ENCODE assay signal across 14 cellular contexts in genomic region chr6:129590408-129591022, GRCh38.
DNase-seq lines count a peak whose midpoint lies in the region; ATAC-seq, FAIRE-seq and TF ChIP-seq lines count a peak whose summit lies in the region.
"Had no signal": no experiment of that assay in that cellular context is flagged by ENCODE, and none has a peak within 500 bp of the region (broad histone marks: within the 10 kb centered on the region; RNA-seq: fewer than 3 reads in every experiment).

No MANE protein-coding gene starts in this region.

- DNase-seq in AG04450 (ENCODE audit: low read depth, low spot score), result peak; percentile 90
- peak; percentile 96 for DNase-seq in HCEC 1CT
- DNase-seq in astrocyte of the cerebellum (ENCODE audit: low read depth), result peak; percentile 81
- DNase-seq in fibroblast of villous mesenchyme (ENCODE audit: low read depth), result peak; percentile 58
- no peak for DNase-seq in kidney
- no peak for DNase-seq in MM.1S
- no peak for DNase-seq in activated T-cell treated with anti-CD3 and anti-CD28 coated beads, Interleukin-2, amount 50 U/mL, for 24 hours
- DNase-seq: ACHN; activated T-cell treated with anti-CD3 and anti-CD28 coated beads, Interleukin-2, amount 50 U/mL, for 48 hours; foreskin melanocyte; NCI-H2171 treated with DMSO at 0.1 percent for 48 hours had no signal

- H3K9ac ChIP-seq in kidney (ENCODE audit: low read length in 2 of 2) (no peak overlapping the region), MM.1S (ENCODE audit: low read length) (no peak overlapping the region)

- H3K9me3 ChIP-seq in AG04450 (ENCODE audit: control insufficient read depth, insufficient read depth, low read length) (no peaks in the 10 kb centered on the region), kidney (ENCODE audit: control insufficient read depth in 1 of 2, low read length in 2 of 2) (no peaks in the 10 kb centered on the region), MM.1S (replicated peaks; ENCODE audit: insufficient read depth, low read length) (no peaks in the 10 kb centered on the region)

- no peak overlapping the region for H3K4me2 ChIP-seq in MM.1S (ENCODE audit: low read depth, low read length)

- H3K4me3 ChIP-seq in AG04450 (ENCODE audit: low read depth, low read length) (no peak overlapping the region), astrocyte of the cerebellum (ENCODE audit: low read depth, low read length) (no peak overlapping the region), fibroblast of villous mesenchyme (ENCODE audit: low read depth, low read length) (no peak overlapping the region), kidney (ENCODE audit: low read length in 2 of 2) (no peak overlapping the region), MM.1S (ENCODE audit: low read length) (no peak overlapping the region)

- H3K79me2 ChIP-seq in MM.1S (ENCODE audit: low read length), result no peaks in the 10 kb centered on the region

- peaks cover 6% of the 10 kb centered on the region for H3K9me3 Mint-ChIP-seq in activated T-cell treated with anti-CD3 and anti-CD28 coated beads, Interleukin-2, amount 50 U/mL, for 24 hours

- no peak for ATAC-seq in GM19455 (IDR thresholded peaks at IDR 0.05; ENCODE audit: unreplicated experiment)

- H3K4me1 Mint-ChIP-seq in activated T-cell treated with anti-CD3 and anti-CD28 coated beads, Interleukin-2, amount 50 U/mL, for 24 hours (ENCODE audit: low read depth), result peaks cover 11% of the 10 kb centered on the region

- H3K4me1 ChIP-seq in kidney (ENCODE audit: control insufficient read depth in 1 of 2, insufficient read depth in 1 of 2, low read depth in 1 of 2, low read length in 2 of 2) (peaks cover 0 to 9% of the 10 kb centered on the region in 2 donors), MM.1S (ENCODE audit: low read length) (no peaks in the 10 kb centered on the region)

- no peaks in the 10 kb centered on the region for H4K20me1 ChIP-seq in MM.1S (ENCODE audit: insufficient read depth, low read length)

- no peak overlapping the region for H3K4me3 Mint-ChIP-seq in activated T-cell treated with anti-CD3 and anti-CD28 coated beads, Interleukin-2, amount 50 U/mL, for 24 hours
- H3K4me3 Mint-ChIP-seq: neural crest cell; stimulated activated naive CD8-positive, alpha-beta T cell treated with anti-CD3 and anti-CD28 coated beads, Interleukin-15, Interleukin-2, amounts not matched to agents 100 ng/mL and 50 ng/mL, for 24 hours had no signal

- no peak overlapping the region for H3K27ac ChIP-seq in AG04450 (ENCODE audit: low read depth, low read length)
- no peak overlapping the region for H3K27ac ChIP-seq in kidney (ENCODE audit: low read depth in 2 of 2, low read length in 2 of 2)
- H3K27ac ChIP-seq in MM.1S (ENCODE audit: low read length), result no peak overlapping the region

- no peaks in the 10 kb centered on the region for H3F3A ChIP-seq in MM.1S (ENCODE audit: insufficient read depth, low read length)

- no peaks in the 10 kb centered on the region for H3K27me3 Mint-ChIP-seq in activated T-cell treated with anti-CD3 and anti-CD28 coated beads, Interleukin-2, amount 50 U/mL, for 24 hours
- H3K27me3 Mint-ChIP-seq: stimulated activated naive CD8-positive, alpha-beta T cell treated with anti-CD3 and anti-CD28 coated beads, Interleukin-15, Interleukin-2, amounts not matched to agents 100 ng/mL and 50 ng/mL, for 24 hours had no signal

- no peak overlapping the region for H2AFZ ChIP-seq in MM.1S (ENCODE audit: low read length)

- POLR2A ChIA-PET in AG04450 (lab: Yijun Ruan, JAX), result interaction anchor here (0.6 to 1.0 kb wide), 2 partner anchors 89 to 100 kb away, joined by 3 read pairs; no protein-coding TSS in a partner anchor

- intact Hi-C loops in kidney (cut with DNase I), result loop anchor here (10.0 kb wide), 1 partner anchor 134 kb away; no protein-coding TSS in a partner anchor

- no peak overlapping the region for H3K27ac Mint-ChIP-seq in activated T-cell treated with anti-CD3 and anti-CD28 coated beads, Interleukin-2, amount 50 U/mL, for 24 hours
- H3K27ac Mint-ChIP-seq: stimulated activated naive CD8-positive, alpha-beta T cell treated with anti-CD3 and anti-CD28 coated beads, Interleukin-15, Interleukin-2, amounts not matched to agents 100 ng/mL and 50 ng/mL, for 24 hours had no signal

- FAIRE-seq in kidney (lab: Jason Lieb, UNC), result no peak

- no peak; the same call in 1 of the 2 replicates for TF ChIP-seq CTCF in AG04450 (IDR thresholded peaks at IDR 0.05; ENCODE audit: low read depth, low read length)
- no peak for TF ChIP-seq CTCF in astrocyte of the cerebellum (IDR thresholded peaks at IDR 0.05; ENCODE audit: low read depth, low read length, missing control alignments)
- TF ChIP-seq CTCF in fibroblast of villous mesenchyme (IDR thresholded peaks at IDR 0.05; ENCODE audit: insufficient read depth, low read depth, low read length), result no peak
- no peak for TF ChIP-seq CTCF in kidney (IDR thresholded peaks at IDR 0.05; ENCODE audit: borderline replicate concordance, extremely low read depth, insufficient read depth)
- no peak for TF ChIP-seq CTCF in MM.1S (IDR thresholded peaks at IDR 0.05; ENCODE audit: low read length)

- H3K36me3 Mint-ChIP-seq in activated T-cell treated with anti-CD3 and anti-CD28 coated beads, Interleukin-2, amount 50 U/mL, for 24 hours (ENCODE audit: low read depth), result peaks cover 3% of the 10 kb centered on the region

- H3K27me3 ChIP-seq in AG04450 (ENCODE audit: control insufficient read depth, insufficient read depth, low read length) (no peaks in the 10 kb centered on the region), MM.1S (replicated peaks; ENCODE audit: insufficient read depth, low read length) (no peaks in the 10 kb centered on the region)

- no peaks in the 10 kb centered on the region for H3K9me2 ChIP-seq in MM.1S (replicated peaks; ENCODE audit: insufficient read depth, low read length)

- CTCF ChIA-PET in AG04450 (lab: Charles Lee), result interaction anchor here (0.7 to 3.1 kb wide), 6 partner anchors 8 to 431 kb away, joined by 3 to 14 read pairs (median 6); no protein-coding TSS in a partner anchor

- in situ Hi-C loops in astrocyte of the cerebellum (cut with HindIII; ENCODE audit: low sequenced_read_pairs), result no loop called here

- no peaks in the 10 kb centered on the region for H3K36me3 ChIP-seq in kidney (ENCODE audit: control insufficient read depth in 1 of 2, insufficient read depth in 2 of 2, low read length in 2 of 2)
- no peaks in the 10 kb centered on the region; the same call in 1 of the 2 replicates for H3K36me3 ChIP-seq in MM.1S (replicated peaks; ENCODE audit: insufficient read depth, low read length)

Comparison
In these comparisons a context has a peak if more than half of its experiments do, and no peak if none do; other contexts are left out.
1. DNase-seq: peak in AG04450 (single experiment), HCEC 1CT (single experiment), astrocyte of the cerebellum (single experiment) and fibroblast of villous mesenchyme (single experiment); none in kidney (single experiment), MM.1S (single experiment) and activated T-cell treated with anti-CD3 and anti-CD28 coated beads, Interleukin-2, amount 50 U/mL, for 24 hours (single experiment).